Comparison of ENCODE assay signal across 16 cellular contexts in genomic region chr17:31724026-31724425, GRCh38.
DNase-seq lines count a peak whose midpoint lies in the region; ATAC-seq and TF ChIP-seq lines count a peak whose summit lies in the region.
"Had no signal": no experiment of that assay in that cellular context is flagged by ENCODE, and none has a peak within 500 bp of the region (broad histone marks: within the 10 kb centered on the region; RNA-seq: fewer than 3 reads in every experiment).

No MANE protein-coding gene starts in this region.

- no peak for ATAC-seq in GM21526 (IDR thresholded peaks at IDR 0.05; ENCODE audit: low FRiP score, unreplicated experiment)
- ATAC-seq in esophagus mucosa = no peak
- ATAC-seq: naive thymus-derived CD8-positive, alpha-beta T cell had no signal

- 0 out of 2 replicates have a peak, but pooled peaks cover 5% of the 10 kb centered on the region for H3K9me3 ChIP-seq in SJSA1 (replicated peaks)
- H3K9me3 ChIP-seq in smooth muscle cell (replicated peaks; ENCODE audit: low read depth) = no peaks in the 10 kb centered on the region
- H3K9me3 ChIP-seq: Caco-2, esophagus squamous epithelium had no signal

- peak overlapping the region; percentile 94 for H3K27ac Mint-ChIP-seq in HFFc6
- H3K27ac Mint-ChIP-seq: immature natural killer cell had no signal

- H4K20me1 ChIP-seq in smooth muscle cell (ENCODE audit: low read depth) = no peaks in the 10 kb centered on the region

- no peak overlapping the region for H2AFZ ChIP-seq in smooth muscle cell (ENCODE audit: low read depth)

- peaks cover 9% of the 10 kb centered on the region for H3F3A ChIP-seq in smooth muscle cell (ENCODE audit: low read depth)

- TF ChIP-seq CTCF in HFFc6 (IDR thresholded peaks at IDR 0.05) (no peak), fibroblast of villous mesenchyme (IDR thresholded peaks at IDR 0.05; ENCODE audit: insufficient read depth, low read depth, low read length) (no peak), smooth muscle cell (IDR thresholded peaks at IDR 0.05; ENCODE audit: borderline replicate concordance, insufficient read depth, poor library complexity, severe bottlenecking) (no peak)

- H3K4me3 ChIP-seq in SJSA1 = no peak overlapping the region
- H3K4me3 ChIP-seq in fibroblast of villous mesenchyme (ENCODE audit: low read depth, low read length) = no peak overlapping the region
- no peak overlapping the region for H3K4me3 ChIP-seq in smooth muscle cell
- H3K4me3 ChIP-seq: esophagus squamous epithelium had no signal

- H3K4me1 Mint-ChIP-seq in HFFc6 (ENCODE audit: low read depth) = peaks cover 75% of the 10 kb centered on the region
- H3K4me1 Mint-ChIP-seq: immature natural killer cell; naive thymus-derived CD8-positive, alpha-beta T cell had no signal

- H3K36me3 ChIP-seq in SJSA1 (no peaks in the 10 kb centered on the region), smooth muscle cell (ENCODE audit: low read depth) (no peaks in the 10 kb centered on the region)
- H3K36me3 ChIP-seq: esophagus squamous epithelium had no signal

- no peaks in the 10 kb centered on the region for H3K79me2 ChIP-seq in smooth muscle cell (ENCODE audit: low read depth)

- 19% methylated on average over 8 of the region's 8 CpGs for WGBS in smooth muscle cell (ENCODE audit: low lambda C conversion rate)

- peak overlapping the region; percentile 59 for H3K9ac ChIP-seq in smooth muscle cell (ENCODE audit: low read depth)

- peak; percentile 82 for DNase-seq in HFFc6
- peak; percentile 87 to 97 for DNase-seq in SJSA1 (ENCODE audit: low read depth in 1 of 2, low spot score in 2 of 2)
- DNase-seq in fibroblast of villous mesenchyme (ENCODE audit: low read depth) = peak; percentile 92
- no peak for DNase-seq in smooth muscle cell (lab: John Stamatoyannopoulos, UW; ENCODE audit: unreplicated experiment)
- DNase-seq in NK-92 (lab: John Stamatoyannopoulos, UW; ENCODE audit: unreplicated experiment) = no peak
- DNase-seq: activated CD8-positive, alpha-beta memory T cell treated with anti-CD3 and anti-CD28 coated beads for 24 hours; activated naive CD4-positive, alpha-beta T cell; Caco-2; esophagus squamous epithelium; immature natural killer cell; naive thymus-derived CD8-positive, alpha-beta T cell; NCI-H1417; NCI-H524; SHP77 had no signal

- no peaks in the 10 kb centered on the region; the same call in 1 of the 2 replicates for H3K36me3 Mint-ChIP-seq in HFFc6 (ENCODE audit: low read depth)
- H3K36me3 Mint-ChIP-seq: immature natural killer cell; naive thymus-derived CD8-positive, alpha-beta T cell had no signal

- peaks cover 55% of the 10 kb centered on the region for H3K4me1 ChIP-seq in SJSA1 (replicated peaks)
- peaks cover 5% of the 10 kb centered on the region for H3K4me1 ChIP-seq in smooth muscle cell (ENCODE audit: low read depth)
- H3K4me1 ChIP-seq: Caco-2 had no signal

- peak overlapping the region; percentile 44; the same call in 1 of the 2 replicates for H3K4me3 Mint-ChIP-seq in HFFc6
- H3K4me3 Mint-ChIP-seq: immature natural killer cell; naive thymus-derived CD8-positive, alpha-beta T cell had no signal

- H3K27ac ChIP-seq in SJSA1 (peak overlapping the region; percentile 95), smooth muscle cell (ENCODE audit: low read depth) (peak overlapping the region; percentile 95)
- H3K27ac ChIP-seq: esophagus squamous epithelium had no signal

- H3K27me3 Mint-ChIP-seq in HFFc6 (ENCODE audit: insufficient read depth) = no peaks in the 10 kb centered on the region

- no peaks in the 10 kb centered on the region for H3K9me3 Mint-ChIP-seq in HFFc6
- H3K9me3 Mint-ChIP-seq: immature natural killer cell; naive thymus-derived CD8-positive, alpha-beta T cell had no signal

- H3K4me2 ChIP-seq in smooth muscle cell = peak overlapping the region; percentile 49

- no peaks in the 10 kb centered on the region for H3K27me3 ChIP-seq in SJSA1 (replicated peaks)
- no peaks in the 10 kb centered on the region for H3K27me3 ChIP-seq in smooth muscle cell (ENCODE audit: low read depth)
- H3K27me3 ChIP-seq: esophagus squamous epithelium had no signal

Comparison
In these comparisons a context has a peak if more than half of its experiments do, and no peak if none do; other contexts are left out.
1. DNase-seq: peak in HFFc6 (single experiment), SJSA1 (2 of 2) and fibroblast of villous mesenchyme (single experiment); none in smooth muscle cell (single experiment) and NK-92 (single experiment).